19 cellular contexts compared by ENCODE assay signal in the genomic region with DNA sequence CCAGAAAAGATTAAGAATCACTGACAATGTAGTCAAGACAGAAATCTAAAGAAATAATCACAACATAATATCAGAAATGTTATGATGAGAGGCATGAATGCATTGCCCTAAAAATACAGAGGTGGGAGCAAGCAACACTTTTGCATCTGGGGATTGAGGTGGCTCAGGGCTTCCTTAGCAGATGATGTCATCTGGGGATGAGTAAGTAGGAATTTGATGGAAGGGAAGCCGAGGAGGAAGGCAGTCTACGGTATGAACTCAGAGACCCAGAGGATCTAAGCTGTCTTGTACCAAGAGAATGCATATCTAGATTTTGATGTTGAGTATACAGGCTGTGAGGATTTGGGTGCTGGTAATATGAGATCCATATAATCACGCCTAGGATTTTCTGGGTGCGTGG.
DNase-seq lines count a peak whose midpoint lies in the region; ATAC-seq, FAIRE-seq and TF ChIP-seq lines count a peak whose summit lies in the region.
"Had no signal": no experiment of that assay in that cellular context is flagged by ENCODE, and none has a peak within 500 bp of the region (broad histone marks: within the 10 kb centered on the region; RNA-seq: fewer than 3 reads in every experiment).

No MANE protein-coding gene starts in this region.

- H3K4me1 ChIP-seq in SJSA1 (replicated peaks) = peaks cover 16% of the 10 kb centered on the region
- no peaks in the 10 kb centered on the region for H3K4me1 ChIP-seq in foreskin keratinocyte
- H3K4me1 ChIP-seq: vagina had no signal

- H3K9me3 ChIP-seq in SJSA1 (replicated peaks) = no peaks in the 10 kb centered on the region
- H3K9me3 ChIP-seq: vagina had no signal

- H3K27me3 ChIP-seq in SJSA1 (replicated peaks) (no peaks in the 10 kb centered on the region), foreskin keratinocyte (no peaks in the 10 kb centered on the region)
- H3K27me3 ChIP-seq: vagina had no signal

- ATAC-seq in foreskin keratinocyte = peak; percentile 96
- ATAC-seq: activated CD8-positive, alpha-beta T cell treated with anti-CD3 and anti-CD28 coated beads, Interleukin-2, amount 10 ng/mL, durations not matched to agents 7 days and 5 days; activated T-cell treated with anti-CD3 and anti-CD28 coated beads, Interleukin-2, amount 50 U/mL, for 72 hours had no signal

- no peak overlapping the region for H3K4me3 ChIP-seq in SJSA1
- H3K4me3 ChIP-seq: vagina had no signal

- H3K36me3 ChIP-seq in SJSA1 = no peaks in the 10 kb centered on the region
- H3K36me3 ChIP-seq: vagina had no signal

- peak; percentile 15 for DNase-seq in GM04504 (ENCODE audit: low read depth)
- DNase-seq in SJSA1 (ENCODE audit: low read depth in 1 of 2, low spot score in 2 of 2) = peak in 1 of 2 experiments; percentile 31
- peak; percentile 22 to 65 for DNase-seq in foreskin keratinocyte
- DNase-seq in urothelium cell line (ENCODE audit: low spot score) = peak; percentile 70
- DNase-seq in 8988T = no peak
- no peak for DNase-seq in DMS79 treated with DMSO at 0.1 percent for 48 hours (lab: John Stamatoyannopoulos, UW)
- no peak for DNase-seq in NOMO-1 treated with dmso at 0.1 percent for 144 hours (lab: John Stamatoyannopoulos, UW; ENCODE audit: unreplicated experiment)
- DNase-seq: activated CD4-positive, CD25-positive, alpha-beta regulatory T cell; activated CD8-positive, alpha-beta T cell treated with anti-CD3 and anti-CD28 coated beads, Interleukin-2, amount 10 ng/mL, durations not matched to agents 7 days and 5 days; activated T-cell treated with anti-CD3 and anti-CD28 coated beads, Interleukin-2, amount 50 U/mL, for 72 hours; dermis blood vessel endothelial cell; erythroblast; NCI-H2029; NCI-H524; SIG-M5 had no signal

- FAIRE-seq in urothelium cell line (lab: Jason Lieb, UNC) = peak; percentile 9
- FAIRE-seq: GM19239, H54 had no signal

- no peak for TF ChIP-seq CTCF in foreskin keratinocyte (conservative IDR thresholded peaks at IDR 0.05)

- peak overlapping the region; percentile 86 for H3K27ac ChIP-seq in SJSA1
- H3K27ac ChIP-seq in foreskin keratinocyte = no peak overlapping the region
- H3K27ac ChIP-seq: C4-2B, vagina had no signal

Comparison
In these comparisons a context has a peak if more than half of its experiments do, and no peak if none do; other contexts are left out.
1. DNase-seq: peak in GM04504 (single experiment), foreskin keratinocyte (2 of 2) and urothelium cell line (single experiment); none in 8988T (single experiment), DMS79 treated with DMSO at 0.1 percent for 48 hours (single experiment) and NOMO-1 treated with dmso at 0.1 percent for 144 hours (single experiment).